ENCODE assay signal across 11 cellular contexts in genomic region chr20:58731192-58731591, GRCh38.
"Had no signal": no experiment of that assay in that cellular context is flagged by ENCODE, and none has a peak within 500 bp of the region (broad histone marks: within the 10 kb centered on the region; RNA-seq: fewer than 3 reads in every experiment).

No MANE protein-coding gene starts in this region.

- H3K27ac ChIP-seq: GM23248 had no signal

- ATAC-seq: GM23338, HCT116 had no signal

- FAIRE-seq: H1, H54 had no signal

- H3K36me3 ChIP-seq: HAP-1 had no signal

- H3K4me3 ChIP-seq: GM23248, GM23338, HAP-1 had no signal

- DNase-seq: GM23248, GOT3, H7, H9, HCEC 1CT, HFFc6 had no signal

- H3K4me2 ChIP-seq: GM23338 had no signal

- H3K9me3 ChIP-seq: HAP-1 had no signal

- H2AFZ ChIP-seq: GM23248, GM23338 had no signal

- H3K4me1 ChIP-seq: HAP-1 had no signal

- H3K9ac ChIP-seq: GM23248 had no signal
